8 cellular contexts compared by ENCODE assay signal in genomic region chr1:148890095-148890568, GRCh38. TPM values are rescaled to one million over a fixed set of nuclear protein-coding genes. Genes with fewer than 3 reads are reported as not detected.
A peak's percentile ranks its signal among the peaks of the same experiment; 100 is the strongest.
DNase-seq lines count a peak whose midpoint lies in the region; ATAC-seq and TF ChIP-seq lines count a peak whose summit lies in the region.
"Not testable (repeated sequence)": the region's sequence is repeated elsewhere in the genome, so short reads cannot be mapped to it uniquely, and the experiment has no call there.

No MANE protein-coding gene starts in this region.

- in situ Hi-C loops in gastrocnemius medialis (cut with MboI; ENCODE audit: low sequenced_read_pairs in 4 of 4), result not testable (repeated sequence)

- not testable (repeated sequence) for H2AFZ ChIP-seq in GM23338

- H3K27me3 ChIP-seq in GM23338 (ENCODE audit: insufficient read depth); body of pancreas; heart right ventricle; left lung; lung (ENCODE audit: control insufficient read depth, insufficient read depth); gastrocnemius medialis: not testable (repeated sequence)

- peak; percentile 16; the same call in 2 of the 3 replicates for ATAC-seq in GM23338
- ATAC-seq in body of pancreas, result peak; percentile 45
- ATAC-seq in Right ventricle myocardium superior (ENCODE audit: poor library complexity), result peak; percentile 16
- ATAC-seq in heart right ventricle, result peak; percentile 2 to 55 (median 12)
- peak; percentile 31 for ATAC-seq in left ventricle myocardium superior
- peak; percentile 60 for ATAC-seq in left lung
- peak; percentile 29 for ATAC-seq in lung (ENCODE audit: insufficient read depth, low FRiP score)
- peak; percentile 17 to 23 for ATAC-seq in gastrocnemius medialis

- H3K79me2 ChIP-seq in GM23338 (replicated peaks; ENCODE audit: insufficient read depth), result not testable (repeated sequence)

- not testable (repeated sequence) for H3K4me2 ChIP-seq in GM23338

- not testable (repeated sequence) for H3K4me3 Mint-ChIP-seq in GM23338

- H3K9me2 ChIP-seq in GM23338 (ENCODE audit: insufficient read depth), result not testable (repeated sequence)

- H3K27ac ChIP-seq in GM23338 (ENCODE audit: low read depth); body of pancreas; heart right ventricle; left lung; lung (ENCODE audit: low read depth in 1 of 2, low read length in 1 of 2); gastrocnemius medialis: not testable (repeated sequence)

- not testable (repeated sequence) for H3K27me3 Mint-ChIP-seq in GM23338 (ENCODE audit: insufficient read depth, low read depth, poor library complexity)

- not testable (repeated sequence) for H3F3A ChIP-seq in GM23338 (replicated peaks; ENCODE audit: low read depth)

- H3K4me3 ChIP-seq in GM23338, body of pancreas, heart right ventricle, left lung, lung, gastrocnemius medialis: not testable (repeated sequence)

- WGBS in body of pancreas, 2 donors, result no CpG with 5 or more reads among the region's 4 CpGs
- WGBS in heart right ventricle, 2 donors, result no CpG with 5 or more reads among the region's 4 CpGs
- no CpG with 5 or more reads among the region's 4 CpGs for WGBS in lung, 2 donors

- H3K36me3 ChIP-seq in GM23338 (ENCODE audit: insufficient read depth); body of pancreas (replicated peaks in 1 of 2; ENCODE audit: insufficient read depth in 1 of 2, low read depth in 2 of 2); heart right ventricle; left lung; lung (ENCODE audit: control insufficient read depth in 2 of 2, insufficient read depth in 2 of 2, low read length in 2 of 2); gastrocnemius medialis: not testable (repeated sequence)

- intact Hi-C loops in body of pancreas (cut with DNase I); Right ventricle myocardium superior (cut with DNase I); heart right ventricle (cut with DNase I); left ventricle myocardium superior (cut with micrococcal nuclease); left lung (cut with DNase I); gastrocnemius medialis (cut with DNase I; ENCODE audit: low total_unique reads): not testable (repeated sequence)

- not testable (repeated sequence) for H4K20me1 ChIP-seq in GM23338 (replicated peaks; ENCODE audit: insufficient read depth)

- not testable (repeated sequence) for H3K36me3 Mint-ChIP-seq in GM23338 (ENCODE audit: low read depth)

- H3K27ac Mint-ChIP-seq in GM23338, result not testable (repeated sequence)

- H3K4me1 ChIP-seq in GM23338 (ENCODE audit: insufficient read depth); body of pancreas; heart right ventricle; left lung; lung (ENCODE audit: control insufficient read depth in 2 of 2, insufficient read depth in 2 of 2, low read length in 2 of 2); gastrocnemius medialis: not testable (repeated sequence)

- H3K9me3 Mint-ChIP-seq in GM23338, result not testable (repeated sequence)

- not testable (repeated sequence) for TF ChIP-seq CTCF in GM23338 (conservative IDR thresholded peaks at IDR 0.05; ENCODE audit: low read depth in 2 of 2); body of pancreas (IDR thresholded peaks at IDR 0.05); heart right ventricle (IDR thresholded peaks at IDR 0.05); left lung (IDR thresholded peaks at IDR 0.05); lung (IDR thresholded peaks at IDR 0.05; ENCODE audit: control extremely low read depth, extremely low read depth); gastrocnemius medialis (IDR thresholded peaks at IDR 0.05 in 4 of 5, conservative IDR thresholded peaks at IDR 0.05 in 1 of 5)

- H3K4me1 Mint-ChIP-seq in GM23338, result not testable (repeated sequence)

- DNase-seq in GM23338 (ENCODE audit: low spot score); body of pancreas; Right ventricle myocardium superior; heart right ventricle; left ventricle myocardium superior; left lung; lung (ENCODE audit: low spot score); gastrocnemius medialis: not testable (repeated sequence)

- TF ChIP-seq POLR2A in body of pancreas (IDR thresholded peaks at IDR 0.05); gastrocnemius medialis (IDR thresholded peaks at IDR 0.05): not testable (repeated sequence)

- not testable (repeated sequence) for H3K9me3 ChIP-seq in body of pancreas; heart right ventricle; left lung; lung (ENCODE audit: control insufficient read depth in 2 of 2, insufficient read depth in 1 of 2, low read length in 1 of 2); gastrocnemius medialis

RNA-seq across cellular contexts. Expression of gene PDE4DIP, which starts 45.9 kb away (rescaled TPM):
- 26.8 and 35.2 TPM in 2 replicates for total RNA-seq in GM23338 (2014; rRNA removed; shearing (Covaris generic))
- polyA plus RNA-seq in GM23338 (2016; fragmentation: Nextera tagmentation; extraction: Ambion mirVana) (12.9 and 16.5 TPM in 2 replicates), heart right ventricle (100 to 1,000 TPM; 479 to 683 TPM), lung (10 to 100 TPM; 32.5 to 50.6 TPM)
- total RNA-seq in body of pancreas (10 to 100 TPM; 36.6 to 49.8 TPM), Right ventricle myocardium superior (1,574 TPM), heart right ventricle (1,000 to 10,000 TPM; 1,915 to 2,957 (median 2,606) TPM), left ventricle myocardium superior (1,838 TPM), left lung (100 to 1,000 TPM; 132 to 139 TPM), lung (100 to 1,000 TPM in 1 of 2 donors, 10 to 100 TPM in 1; 79.4 to 146 TPM), gastrocnemius medialis (1,000 to 10,000 TPM in 3 of 4 donors, 100 to 1,000 TPM in 1; 630 to 1,712 (median 1,308) TPM)

Comparison
In these comparisons a context has a peak if more than half of its experiments do, and no peak if none do; other contexts are left out.
1. RNA of gene PDE4DIP, which starts 45.9 kb away (total RNA-seq): 1,915 to 2,957 TPM in heart right ventricle, 1,838 TPM in left ventricle myocardium superior (single experiment), 1,574 TPM in Right ventricle myocardium superior (single experiment) and 630 to 1,712 TPM in gastrocnemius medialis; 79.4 to 146 TPM in lung, 132 to 139 TPM in left lung, 36.6 to 49.8 TPM in body of pancreas and 26.8 to 35.2 TPM in GM23338; every median in the first group is over 4 times any median in the second.
2. Peak in every context shown above with its lines, with median percentiles within 50 percentile points of each other: ATAC-seq.